In the genomic region with DNA sequence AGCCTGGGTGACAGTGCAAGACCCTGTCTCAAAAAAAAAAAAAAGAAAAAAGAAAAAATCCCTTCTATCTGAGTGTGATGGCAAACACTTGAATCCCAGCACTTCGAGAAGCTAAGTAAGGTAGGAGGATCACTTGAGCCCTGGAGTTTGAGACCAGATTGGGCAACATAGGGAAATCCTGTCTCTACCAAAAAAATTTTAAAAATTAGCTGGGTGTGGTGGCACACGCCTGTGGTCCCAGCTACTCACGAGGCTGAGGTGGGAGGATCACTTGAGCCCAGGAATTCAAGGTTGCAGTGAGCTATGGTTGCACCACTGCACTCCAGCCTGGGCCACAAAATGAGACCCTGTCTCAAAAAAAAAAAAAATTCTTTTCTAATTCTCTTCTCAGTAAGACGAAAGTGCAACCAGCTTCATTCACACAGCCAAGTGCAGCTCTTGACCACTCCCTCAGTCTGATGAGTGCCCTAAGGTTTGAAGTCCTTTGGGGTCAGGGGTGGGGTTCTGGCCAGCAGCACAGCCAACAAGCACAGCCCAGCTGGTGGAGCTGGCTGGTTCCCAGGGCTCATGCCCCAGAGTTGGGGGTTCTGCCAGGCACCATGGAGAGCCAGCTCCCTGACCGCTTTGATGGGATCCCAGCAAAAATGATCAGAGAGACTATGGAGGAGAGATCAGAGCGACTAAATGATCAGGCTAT, we compare ENCODE assay signal across 19 cellular contexts. TPM values are rescaled to one million over a fixed set of nuclear protein-coding genes. Genes with fewer than 3 reads are reported as not detected.
DNase-seq lines count a peak whose midpoint lies in the region; ATAC-seq and TF ChIP-seq lines count a peak whose summit lies in the region.
"Had no signal": no experiment of that assay in that cellular context is flagged by ENCODE, and none has a peak within 500 bp of the region (broad histone marks: within the 10 kb centered on the region; RNA-seq: fewer than 3 reads in every experiment).

No MANE protein-coding gene starts in this region.

- ATAC-seq in PC-3 (peak; percentile 29; the same call in 1 of the 2 replicates), right lobe of liver (peak; percentile 39 to 59 (median 50)), GM19455 (IDR thresholded peaks at IDR 0.05; ENCODE audit: unreplicated experiment) (no peak)
- ATAC-seq: foreskin keratinocyte had no signal

- H2AFZ ChIP-seq in GM23248 (peak overlapping the region; percentile 56; the same call in 1 of the 2 replicates), PC-3 (ENCODE audit: low read length) (no peak overlapping the region)

- peak overlapping the region; percentile 24; the same call in 1 of the 2 replicates for H3K9ac ChIP-seq in GM23248
- no peak overlapping the region for H3K9ac ChIP-seq in PC-3 (ENCODE audit: low read length)
- peak overlapping the region in 2 of 3 donors; percentile 45 to 63 for H3K9ac ChIP-seq in skeletal muscle tissue (ENCODE audit: low read depth in 1 of 3, low read length in 3 of 3)

- CTCF ChIA-PET in PC-3 (lab: Charles Lee) = interaction anchor here (0.7 to 1.3 kb wide), 2 partner anchors 41 to 57 kb away, joined by 4 to 7 read pairs; no protein-coding TSS in a partner anchor

- TF ChIP-seq CTCF in PC-3 (conservative IDR thresholded peaks at IDR 0.05; ENCODE audit: low read depth, low read length) = no peak
- no peak for TF ChIP-seq CTCF in right lobe of liver (IDR thresholded peaks at IDR 0.05)

- H3K4me2 ChIP-seq in GM23248 (ENCODE audit: unreplicated experiment) (peak overlapping the region; percentile 58), PC-3 (ENCODE audit: low read length) (no peak overlapping the region)

- H3K27ac ChIP-seq in GM23248 (peak overlapping the region; percentile 64), PC-3 (ENCODE audit: low read length) (peak overlapping the region; percentile 58), right lobe of liver (no peak overlapping the region), skeletal muscle tissue (ENCODE audit: low read depth, low read length) (peak overlapping the region; percentile 74), SJCRH30 (no peak overlapping the region)
- H3K27ac ChIP-seq: brain microvascular endothelial cell, foreskin keratinocyte, ovary had no signal

- DNase-seq in GM23248 = peak; percentile 43
- DNase-seq in PC-3 = no peak
- no peak for DNase-seq in right lobe of liver
- DNase-seq in SJCRH30 = no peak
- DNase-seq in activated CD8-positive, alpha-beta memory T cell treated with anti-CD3 and anti-CD28 coated beads for 24 hours = no peak
- DNase-seq in NCI-H128 (lab: John Stamatoyannopoulos, UW; ENCODE audit: unreplicated experiment) = no peak
- DNase-seq: activated naive CD8-positive, alpha-beta T cell treated with anti-CD3 and anti-CD28 coated beads, Interleukin-2, amount 10 ng/mL, durations not matched to agents 7 days and 5 days; foreskin keratinocyte; NCI-H1694; NCI-H345; SIG-M5; stimulated activated CD8-positive, alpha-beta memory T cell treated with anti-CD3 and anti-CD28 coated beads, Interleukin-4, amount 100 ng/mL, for 48 hours; T-helper 2 cell had no signal

- H3K79me2 ChIP-seq in GM23248 (ENCODE audit: insufficient read depth) (no peaks in the 10 kb centered on the region), PC-3 (ENCODE audit: low read length) (no peaks in the 10 kb centered on the region)

- intact Hi-C loops in PC-3 (cut with micrococcal nuclease) = no loop called here
- intact Hi-C loops in right lobe of liver (cut with DNase I) = no loop called here

- H3K36me3 ChIP-seq in GM23248 (ENCODE audit: low read depth) (no peaks in the 10 kb centered on the region), PC-3 (ENCODE audit: low read depth, low read length) (no peaks in the 10 kb centered on the region), right lobe of liver (no peaks in the 10 kb centered on the region), skeletal muscle tissue (ENCODE audit: control insufficient read depth in 3 of 3, insufficient read depth in 3 of 3, low read length in 3 of 3) (peaks cover 0 to 7% (median 3%) of the 10 kb centered on the region in 3 donors), SJCRH30 (no peaks in the 10 kb centered on the region)
- H3K36me3 ChIP-seq: brain microvascular endothelial cell, ovary had no signal

- no TSS peak for BruUV-seq in PC-3 (replicated peaks; lab: Mats Ljungman, UMichigan)

- H3K4me3 ChIP-seq in GM23248 (no peak overlapping the region), PC-3 (ENCODE audit: low read length) (no peak overlapping the region), right lobe of liver (no peak overlapping the region), skeletal muscle tissue (ENCODE audit: low read length in 3 of 3) (no peak overlapping the region), SJCRH30 (no peak overlapping the region)
- H3K4me3 ChIP-seq: ovary, skin epidermis had no signal

- peaks cover 29% of the 10 kb centered on the region for H3K4me1 ChIP-seq in GM23248 (ENCODE audit: insufficient read depth)
- peaks cover 10% of the 10 kb centered on the region; the same call in 1 of the 2 replicates for H3K4me1 ChIP-seq in PC-3 (ENCODE audit: insufficient read depth, low read length)
- no peaks in the 10 kb centered on the region for H3K4me1 ChIP-seq in right lobe of liver
- peaks cover 57 to 67% (median 65%) of the 10 kb centered on the region in 3 donors for H3K4me1 ChIP-seq in skeletal muscle tissue (ENCODE audit: control insufficient read depth in 3 of 3, insufficient read depth in 3 of 3, low read length in 3 of 3)
- no peaks in the 10 kb centered on the region for H3K4me1 ChIP-seq in SJCRH30
- H3K4me1 ChIP-seq: foreskin keratinocyte had no signal

- H3K9me3 ChIP-seq in GM23248 (ENCODE audit: low read depth) (no peaks in the 10 kb centered on the region), PC-3 (ENCODE audit: low read length) (no peaks in the 10 kb centered on the region), right lobe of liver (no peaks in the 10 kb centered on the region), skeletal muscle tissue (ENCODE audit: control insufficient read depth in 3 of 3, low read length in 3 of 3) (no peaks in the 10 kb centered on the region), SJCRH30 (replicated peaks) (no peaks in the 10 kb centered on the region)
- H3K9me3 ChIP-seq: ovary had no signal

- H3K9me2 ChIP-seq in GM23248 (ENCODE audit: insufficient read depth) = no peaks in the 10 kb centered on the region
- H3K9me2 ChIP-seq in PC-3 (replicated peaks; ENCODE audit: low read length) = no peaks in the 10 kb centered on the region

- no peak for TF ChIP-seq POLR2A in right lobe of liver (IDR thresholded peaks at IDR 0.05)

- H3K27me3 ChIP-seq in GM23248 (replicated peaks; ENCODE audit: insufficient read depth) (no peaks in the 10 kb centered on the region), PC-3 (ENCODE audit: low read length) (no peaks in the 10 kb centered on the region), right lobe of liver (no peaks in the 10 kb centered on the region), skeletal muscle tissue (ENCODE audit: control insufficient read depth in 3 of 3, insufficient read depth in 3 of 3, low read length in 3 of 3) (no peaks in the 10 kb centered on the region), SJCRH30 (no peaks in the 10 kb centered on the region; the same call in 1 of the 2 replicates)
- H3K27me3 ChIP-seq: brain microvascular endothelial cell, foreskin keratinocyte, ovary had no signal

- in situ Hi-C loops in GM23248 (cut with MboI) = no loop called here

- 50 to 52% methylated on average over 6 of the region's 6 CpGs for WGBS in GM23248 (ENCODE audit: low coverage in 1 of 2, low lambda C conversion rate in 2 of 2, missing lambda C conversion rate in 2 of 2), 2 experiments
- WGBS in right lobe of liver (ENCODE audit: insufficient coverage, low coverage, low lambda C conversion rate, missing lambda C conversion rate) = 51% methylated on average over 5 of the region's 6 CpGs

- no peaks in the 10 kb centered on the region for H4K20me1 ChIP-seq in GM23248 (ENCODE audit: insufficient read depth)
- no peaks in the 10 kb centered on the region for H4K20me1 ChIP-seq in PC-3 (ENCODE audit: low read length)

- POLR2A ChIA-PET in PC-3 (lab: Charles Lee; ENCODE audit: unreplicated experiment) = no interaction called here

- H3F3A ChIP-seq in GM23248 (ENCODE audit: insufficient read depth) (peaks cover 19% of the 10 kb centered on the region; the same call in 1 of the 2 replicates), PC-3 (ENCODE audit: low read length, unreplicated experiment) (no peaks in the 10 kb centered on the region)

RNA-seq across cellular contexts. Expression of gene SLC2A5, which starts 8.0 kb away (rescaled TPM):
- total RNA-seq in GM23248 (2014; rRNA removed; shearing (Covaris generic)) = 0.54 TPM in 1 of 2 replicates, not detected in the other
- polyA plus RNA-seq in GM23248 (2016; fragmentation: Nextera tagmentation; extraction: Ambion mirVana) = 0.25 and 0.29 TPM in 2 replicates
- total RNA-seq in PC-3 (2014; rRNA removed) = not detected in 2 replicates
- total RNA-seq in right lobe of liver = 1 to 10 TPM in 1 of 6 experiments, under 1 TPM in 5; 0.19 to 3.5 (median 0.30) TPM
- total RNA-seq in skeletal muscle tissue = 8.9 TPM
- total RNA-seq in SJCRH30 (2014; rRNA removed; shearing (Covaris generic)) = not detected in 2 replicates
- total RNA-seq: activated naive CD8-positive, alpha-beta T cell treated with anti-CD3 and anti-CD28 coated beads, Interleukin-2, amount 10 ng/mL, durations not matched to agents 7 days and 5 days had no signal

RNA-seq across cellular contexts. Expression of gene SLC2A7, which starts 35.2 kb away (rescaled TPM):
- not detected in 2 replicates for total RNA-seq in GM23248 (2014; rRNA removed; shearing (Covaris generic))
- not detected in 2 replicates for polyA plus RNA-seq in GM23248 (2016; fragmentation: Nextera tagmentation; extraction: Ambion mirVana)
- not detected in 2 replicates for total RNA-seq in PC-3 (2014; rRNA removed)
- total RNA-seq in right lobe of liver = not detected
- not detected for total RNA-seq in skeletal muscle tissue
- not detected in 2 replicates for total RNA-seq in SJCRH30 (2014; rRNA removed; shearing (Covaris generic))
- total RNA-seq: foreskin keratinocyte, ovary, temporal lobe had no signal
- polyA plus RNA-seq: foreskin keratinocyte, ovary had no signal

Comparison
In these comparisons a context has a peak if more than half of its experiments do, and no peak if none do; other contexts are left out.
1. H3K27ac ChIP-seq: peak in GM23248 (single experiment), PC-3 (single experiment) and skeletal muscle tissue (single experiment); none in right lobe of liver (0 of 3) and SJCRH30 (single experiment).